In genomic region chr19:18982669-18983068, GRCh38 we compare ENCODE assay signal across 8 cellular contexts.
"Had no signal": no experiment of that assay in that cellular context is flagged by ENCODE, and none has a peak within 500 bp of the region (broad histone marks: within the 10 kb centered on the region; RNA-seq: fewer than 3 reads in every experiment).

No MANE protein-coding gene starts in this region.

- FAIRE-seq: G401.6, GM12878, GM12891, GM12892, GM18507, GM19239 had no signal

- ATAC-seq: GM12878 had no signal

- H3K4me3 ChIP-seq: GM12878 had no signal

- DNase-seq: GDM1, GF-D8 had no signal
